In the genomic region with DNA sequence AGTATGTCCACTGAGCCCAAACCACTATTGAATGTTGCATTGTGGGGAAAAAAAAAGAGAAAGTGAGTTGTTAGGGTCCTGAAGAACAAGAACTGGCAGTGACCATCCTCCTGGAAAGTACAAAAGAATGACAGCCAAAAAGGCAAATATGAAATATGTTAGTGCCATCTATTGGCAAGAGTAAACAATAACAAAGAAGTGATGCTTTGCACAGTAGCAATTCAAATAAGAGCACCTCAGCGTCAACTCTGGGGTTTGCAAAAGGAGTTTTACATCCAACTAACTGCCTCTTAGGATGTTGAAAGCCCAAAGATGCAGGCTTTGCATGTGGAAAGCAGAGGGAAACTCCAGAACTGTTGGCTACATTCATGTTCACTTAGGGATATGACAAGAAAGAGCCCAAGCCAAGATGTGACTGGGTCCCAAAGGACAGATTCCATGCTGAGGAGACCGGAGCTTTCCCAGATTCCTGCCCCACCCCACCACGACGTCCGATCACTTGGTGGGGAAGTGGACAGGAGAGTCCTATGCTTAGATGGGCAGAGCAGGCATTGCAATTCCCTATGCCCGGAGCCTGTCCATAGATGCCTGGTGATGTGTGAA, we compare ENCODE assay signal across 8 cellular contexts. TPM values are rescaled to one million over a fixed set of nuclear protein-coding genes. Genes with fewer than 3 reads are reported as not detected.
DNase-seq lines count a peak whose midpoint lies in the region; ATAC-seq and TF ChIP-seq lines count a peak whose summit lies in the region.

No MANE protein-coding gene starts in this region.

- H2AFZ ChIP-seq in hepatocyte: no peak overlapping the region

- TF ChIP-seq CTCF in RWPE2 (IDR thresholded peaks at IDR 0.05; ENCODE audit: poor library complexity, severe bottlenecking) (peak; percentile 48), hepatocyte (IDR thresholded peaks at IDR 0.05; ENCODE audit: poor library complexity) (peak; percentile 27), prostate gland (IDR thresholded peaks at IDR 0.05) (peak in 1 of 4 experiments; percentile 17), WERI-Rb-1 (IDR thresholded peaks at IDR 0.05; ENCODE audit: low read depth, low read length) (no peak), gastroesophageal sphincter (IDR thresholded peaks at IDR 0.05) (no peak)

- 85% methylated on average over 6 of the region's 6 CpGs for WGBS in hepatocyte (ENCODE audit: low lambda C conversion rate, missing lambda C conversion rate)
- WGBS in prostate gland: 62% methylated on average over 6 of the region's 6 CpGs
- 56 to 73% methylated on average over 1 to 6 of the region's 6 CpGs for WGBS in gastroesophageal sphincter (ENCODE audit: low coverage in 1 of 2), 2 donors

- no peaks in the 10 kb centered on the region for H3K27me3 ChIP-seq in RWPE2 (ENCODE audit: insufficient read depth, poor library complexity, severe bottlenecking)
- no peaks in the 10 kb centered on the region for H3K27me3 ChIP-seq in hepatocyte
- H3K27me3 ChIP-seq in prostate gland (replicated peaks; ENCODE audit: insufficient read depth): no peaks in the 10 kb centered on the region
- H3K27me3 ChIP-seq in WERI-Rb-1 (ENCODE audit: insufficient read depth, low read depth, severe bottlenecking): no peaks in the 10 kb centered on the region
- H3K27me3 ChIP-seq in gastroesophageal sphincter: peaks cover 22% of the 10 kb centered on the region

- peak overlapping the region; percentile 63 for H3K27ac Mint-ChIP-seq in stimulated activated naive CD8-positive, alpha-beta T cell treated with anti-CD3 and anti-CD28 coated beads, Interleukin-15, Interleukin-2, amounts not matched to agents 100 ng/mL and 50 ng/mL, for 24 hours

- intact Hi-C loops in prostate gland (cut with DNase I): no loop called here

- H3K4me3 Mint-ChIP-seq in stimulated activated naive CD8-positive, alpha-beta T cell treated with anti-CD3 and anti-CD28 coated beads, Interleukin-15, Interleukin-2, amounts not matched to agents 100 ng/mL and 50 ng/mL, for 24 hours: no peak overlapping the region

- no peaks in the 10 kb centered on the region for H4K20me1 ChIP-seq in hepatocyte (ENCODE audit: insufficient read depth, poor library complexity, severe bottlenecking)

- no peaks in the 10 kb centered on the region for H3K9me3 Mint-ChIP-seq in stimulated activated naive CD8-positive, alpha-beta T cell treated with anti-CD3 and anti-CD28 coated beads, Interleukin-15, Interleukin-2, amounts not matched to agents 100 ng/mL and 50 ng/mL, for 24 hours

- H3K4me2 ChIP-seq in hepatocyte: no peak overlapping the region

- H3K36me3 ChIP-seq in RWPE2 (ENCODE audit: low read depth) (no peaks in the 10 kb centered on the region), hepatocyte (replicated peaks; ENCODE audit: insufficient read depth, low read depth) (no peaks in the 10 kb centered on the region), prostate gland (no peaks in the 10 kb centered on the region), WERI-Rb-1 (no peaks in the 10 kb centered on the region), gastroesophageal sphincter (no peaks in the 10 kb centered on the region)

- TF ChIP-seq EP300 in gastroesophageal sphincter (IDR thresholded peaks at IDR 0.05): no peak

- no peak for ATAC-seq in stimulated activated naive CD8-positive, alpha-beta T cell treated with anti-CD3 and anti-CD28 coated beads, Interleukin-15, Interleukin-2, amounts not matched to agents 100 U/mL and 50 U/mL, for 24 hours
- ATAC-seq in HG02798 (IDR thresholded peaks at IDR 0.05; ENCODE audit: poor library complexity, unreplicated experiment) (peak; percentile 64), RWPE2 (ENCODE audit: low read depth) (no peak), gastroesophageal sphincter (no peak)

- no peaks in the 10 kb centered on the region for H3K27me3 Mint-ChIP-seq in stimulated activated naive CD8-positive, alpha-beta T cell treated with anti-CD3 and anti-CD28 coated beads, Interleukin-15, Interleukin-2, amounts not matched to agents 100 ng/mL and 50 ng/mL, for 24 hours

- H3K79me2 ChIP-seq in hepatocyte: no peaks in the 10 kb centered on the region

- H3K9me3 ChIP-seq in RWPE2 (ENCODE audit: severe bottlenecking) (no peaks in the 10 kb centered on the region), hepatocyte (ENCODE audit: low read depth) (no peaks in the 10 kb centered on the region), prostate gland (no peaks in the 10 kb centered on the region), WERI-Rb-1 (ENCODE audit: severe bottlenecking) (no peaks in the 10 kb centered on the region), gastroesophageal sphincter (no peaks in the 10 kb centered on the region)

- peaks cover 23% of the 10 kb centered on the region for H3K36me3 Mint-ChIP-seq in stimulated activated naive CD8-positive, alpha-beta T cell treated with anti-CD3 and anti-CD28 coated beads, Interleukin-15, Interleukin-2, amounts not matched to agents 100 ng/mL and 50 ng/mL, for 24 hours (ENCODE audit: low read depth)

- no peaks in the 10 kb centered on the region for H3K4me1 ChIP-seq in RWPE2 (ENCODE audit: insufficient read depth, poor library complexity, severe bottlenecking)
- no peaks in the 10 kb centered on the region for H3K4me1 ChIP-seq in hepatocyte (ENCODE audit: insufficient read depth)
- no peaks in the 10 kb centered on the region for H3K4me1 ChIP-seq in prostate gland (replicated peaks)
- H3K4me1 ChIP-seq in gastroesophageal sphincter: no peaks in the 10 kb centered on the region

- H3K27ac ChIP-seq in RWPE2 (ENCODE audit: poor library complexity, severe bottlenecking) (no peak overlapping the region), hepatocyte (no peak overlapping the region), prostate gland (no peak overlapping the region), WERI-Rb-1 (no peak overlapping the region), gastroesophageal sphincter (no peak overlapping the region)

- TF ChIP-seq POLR2A in prostate gland (IDR thresholded peaks at IDR 0.05): no peak
- no peak for TF ChIP-seq POLR2A in gastroesophageal sphincter (IDR thresholded peaks at IDR 0.05)

- DNase-seq in stimulated activated naive CD8-positive, alpha-beta T cell treated with anti-CD3 and anti-CD28 coated beads, Interleukin-15, Interleukin-2, amounts not matched to agents 100 U/mL and 50 U/mL, for 24 hours: no peak
- DNase-seq in RWPE2 (ENCODE audit: low spot score): no peak
- DNase-seq in hepatocyte (ENCODE audit: low spot score): no peak
- DNase-seq in prostate gland (ENCODE audit: low spot score): no peak
- DNase-seq in WERI-Rb-1: no peak

- no peaks in the 10 kb centered on the region for H3K9me2 ChIP-seq in hepatocyte (replicated peaks; ENCODE audit: insufficient read depth)

- H3K4me1 Mint-ChIP-seq in stimulated activated naive CD8-positive, alpha-beta T cell treated with anti-CD3 and anti-CD28 coated beads, Interleukin-15, Interleukin-2, amounts not matched to agents 100 ng/mL and 50 ng/mL, for 24 hours (ENCODE audit: low read depth): peaks cover 81% of the 10 kb centered on the region

- H3K4me3 ChIP-seq in RWPE2 (ENCODE audit: severe bottlenecking) (no peak overlapping the region), hepatocyte (no peak overlapping the region), prostate gland (no peak overlapping the region), WERI-Rb-1 (ENCODE audit: low read depth, low read length) (no peak overlapping the region), gastroesophageal sphincter (no peak overlapping the region)

RNA-seq across cellular contexts. Expression of gene TRABD2A, which starts 15.6 kb away (rescaled TPM):
- total RNA-seq in hepatocyte: 2.2 and 4.1 TPM in 2 replicates
- 1.6 and 2.9 TPM in 2 replicates for polyA plus RNA-seq in hepatocyte
- 10 to 100 TPM in 1 of 2 donors, not detected in 1; 10.3 TPM for total RNA-seq in prostate gland
- total RNA-seq in gastroesophageal sphincter: 1 to 10 TPM in 2 of 4 donors, under 1 TPM in 2; 0.47 to 2.7 (median 1.4) TPM

RNA-seq across cellular contexts. Expression of gene TMSB10, which starts 40.2 kb away (rescaled TPM):
- total RNA-seq in hepatocyte: 2,904 and 3,356 TPM in 2 replicates
- 2,879 and 3,340 TPM in 2 replicates for polyA plus RNA-seq in hepatocyte
- total RNA-seq in prostate gland: 1,000 to 10,000 TPM; 1,100 to 3,014 TPM
- 1,000 to 10,000 TPM in 3 of 4 donors, 100 to 1,000 TPM in 1; 797 to 2,612 (median 1,708) TPM for total RNA-seq in gastroesophageal sphincter

Comparison
In these comparisons a context has a peak if more than half of its experiments do, and no peak if none do; other contexts are left out.
1. CTCF ChIP-seq: peak in RWPE2 (single experiment) and hepatocyte (single experiment); none in WERI-Rb-1 (single experiment) and gastroesophageal sphincter (0 of 4).